ENCODE assay signal across 24 cellular contexts in the genomic region with DNA sequence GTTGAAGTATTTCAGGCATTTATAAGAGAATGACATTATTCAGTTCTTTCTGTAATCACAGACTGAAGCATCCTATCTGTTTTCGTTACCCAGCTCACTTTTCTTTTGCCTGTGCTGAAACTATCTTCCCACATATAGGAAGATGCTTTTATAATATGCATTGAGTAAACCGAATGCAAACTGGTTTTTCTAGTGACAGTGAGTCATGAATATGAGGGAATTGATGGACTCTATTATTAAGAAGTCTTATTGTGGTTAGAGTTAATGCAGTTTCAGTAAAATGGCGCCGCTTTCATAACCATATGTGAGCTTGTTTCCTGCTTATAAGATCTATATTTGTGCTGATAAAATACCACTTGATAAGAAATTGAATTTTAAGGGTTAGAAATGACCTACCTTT.
"Had no signal": no experiment of that assay in that cellular context is flagged by ENCODE, and none has a peak within 500 bp of the region (broad histone marks: within the 10 kb centered on the region; RNA-seq: fewer than 3 reads in every experiment).

No MANE protein-coding gene starts in this region.

- H3K27me3 Mint-ChIP-seq: natural killer cell treated with Interleukin-12 subunit alpha and Interleukin-12 subunit beta and Interleukin-15 and Interleukin-18, amount 100 ng/mL, for 72 hours had no signal

- H3K9me3 Mint-ChIP-seq: natural killer cell treated with Interleukin-12 subunit alpha and Interleukin-12 subunit beta and Interleukin-15 and Interleukin-18, amount 100 ng/mL, for 72 hours; neural progenitor cell had no signal

- H3K9ac ChIP-seq: neural progenitor cell had no signal

- H3K4me3 ChIP-seq: coronary artery, esophagus muscularis mucosa, hepatocyte, left ventricle myocardium inferior, lower lobe of right lung, neural progenitor cell, ovary, right atrium auricular region, sigmoid colon, skin epidermis, tibial artery, upper lobe of right lung had no signal

- H3K27me3 ChIP-seq: esophagus muscularis mucosa, hepatocyte, neural progenitor cell, ovary, right atrium auricular region, sigmoid colon, tibial artery, upper lobe of right lung had no signal

- DNase-seq: effector CD4-positive, alpha-beta T cell; endodermal cell; foreskin fibroblast; head of caudate nucleus; kidney; left cardiac atrium; left ventricle myocardium inferior; lower lobe of right lung; mesenchymal stem cell; midbrain; nucleus accumbens; ovary; sigmoid colon; stimulated activated CD4-positive, alpha-beta T cell treated with anti-CD3 and anti-CD28 coated beads, Interleukin-12 subunit alpha, Interleukin-12 subunit beta, amount 100 ng/mL, for 4 hours; stimulated activated naive CD4-positive, alpha-beta T cell; tibial artery; upper lobe of right lung had no signal

- H3K4me1 ChIP-seq: lower lobe of right lung, neural progenitor cell, right atrium auricular region, sigmoid colon, upper lobe of right lung had no signal

- ATAC-seq: left cardiac atrium; lower lobe of right lung; natural killer cell treated with Interleukin-12 subunit alpha and Interleukin-12 subunit beta and Interleukin-15 and Interleukin-18, amount 100 ng/mL, for 72 hours; upper lobe of right lung had no signal

- H3K4me2 ChIP-seq: hepatocyte, neural progenitor cell had no signal

- H3K27ac Mint-ChIP-seq: endodermal cell; natural killer cell treated with Interleukin-12 subunit alpha and Interleukin-12 subunit beta and Interleukin-15 and Interleukin-18, amount 100 ng/mL, for 72 hours; neural progenitor cell had no signal

- H3K36me3 ChIP-seq: left ventricle myocardium inferior, neural progenitor cell, ovary, right atrium auricular region had no signal

- H3K36me3 Mint-ChIP-seq: natural killer cell treated with Interleukin-12 subunit alpha and Interleukin-12 subunit beta and Interleukin-15 and Interleukin-18, amount 100 ng/mL, for 72 hours had no signal

- H3K27ac ChIP-seq: coronary artery, esophagus muscularis mucosa, hepatocyte, left ventricle myocardium inferior, lower lobe of right lung, neural progenitor cell, ovary, right atrium auricular region, sigmoid colon, tibial artery, upper lobe of right lung had no signal

- H2AFZ ChIP-seq: hepatocyte, neural progenitor cell had no signal

- H3K9me3 ChIP-seq: esophagus muscularis mucosa, left ventricle myocardium inferior, lower lobe of right lung, ovary, right atrium auricular region, sigmoid colon, tibial artery, upper lobe of right lung had no signal

- H3K4me3 Mint-ChIP-seq: endodermal cell; natural killer cell treated with Interleukin-12 subunit alpha and Interleukin-12 subunit beta and Interleukin-15 and Interleukin-18, amount 100 ng/mL, for 72 hours; neural progenitor cell had no signal
